ENCODE assay signal across 20 cellular contexts in the genomic region with DNA sequence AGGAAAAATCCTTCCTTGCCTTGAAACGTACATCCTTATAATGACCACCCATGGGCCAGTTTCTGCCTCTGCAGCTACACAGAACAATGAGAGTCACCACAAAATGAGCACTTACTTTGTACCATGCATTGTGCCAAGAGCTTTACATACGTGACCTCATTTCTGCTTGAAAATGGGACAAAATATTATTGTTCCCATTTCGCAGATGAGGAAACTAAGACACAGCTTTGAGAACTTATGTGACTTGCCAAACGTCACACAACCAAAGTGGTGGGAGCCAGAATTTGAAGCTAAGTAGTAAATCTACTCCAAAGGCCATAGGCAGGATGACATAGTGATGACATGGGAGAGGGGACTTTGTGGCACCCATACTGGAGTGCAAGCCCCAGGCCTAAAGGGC. TPM values are rescaled to one million over a fixed set of nuclear protein-coding genes. Genes with fewer than 3 reads are reported as not detected.
DNase-seq lines count a peak whose midpoint lies in the region; ATAC-seq, FAIRE-seq and TF ChIP-seq lines count a peak whose summit lies in the region.
"Had no signal": no experiment of that assay in that cellular context is flagged by ENCODE, and none has a peak within 500 bp of the region (broad histone marks: within the 10 kb centered on the region; RNA-seq: fewer than 3 reads in every experiment).

No MANE protein-coding gene starts in this region.

- H3K27me3 Mint-ChIP-seq in endothelial cell (ENCODE audit: unreplicated experiment): peaks cover 29% of the 10 kb centered on the region
- H3K27me3 Mint-ChIP-seq in osteocyte (ENCODE audit: unreplicated experiment): no peaks in the 10 kb centered on the region
- H3K27me3 Mint-ChIP-seq: CD4-positive, alpha-beta memory T cell; IgD-negative memory B cell had no signal

- H3K36me3 ChIP-seq in BLaER1 treated with 17β-estradiol and CSF1 and Interleukin-3, amounts not matched to agents 10 nM and 100 nM: peaks cover 0 to 13% (median 0%) of the 10 kb centered on the region in 11 experiments; a peak in 3 of 22 replicates
- H3K36me3 ChIP-seq in Loucy (ENCODE audit: insufficient read depth, low read length) (no peaks in the 10 kb centered on the region), psoas muscle (ENCODE audit: insufficient read depth in 1 of 2, low read depth in 1 of 2) (peaks cover 0 to 51% of the 10 kb centered on the region in 2 donors)
- H3K36me3 ChIP-seq: BE2C had no signal

- intact Hi-C loops in psoas muscle (cut with DNase I): loop anchor here in 1 of 2 donors (5.0 kb wide), 1 partner anchor 38 kb away; a partner anchor contains a TSS

- H3K27ac Mint-ChIP-seq in endothelial cell (ENCODE audit: unreplicated experiment): peak overlapping the region; percentile 78
- no peak overlapping the region for H3K27ac Mint-ChIP-seq in osteocyte (ENCODE audit: unreplicated experiment)
- H3K27ac Mint-ChIP-seq: IgD-negative memory B cell had no signal

- H3K4me2 ChIP-seq in BLaER1 treated with 17β-estradiol and CSF1 and Interleukin-3, amounts not matched to agents 10 nM and 100 nM: peak overlapping the region; percentile 10 to 81 (median 68); a peak in 20 of 22 replicates
- peak overlapping the region; percentile 45 for H3K4me2 ChIP-seq in Loucy (ENCODE audit: low read depth, low read length, poor library complexity, severe bottlenecking)
- H3K4me2 ChIP-seq: GM23338 had no signal

- no peaks in the 10 kb centered on the region for H4K20me1 ChIP-seq in BLaER1 treated with 17β-estradiol and CSF1 and Interleukin-3, amounts not matched to agents 10 nM and 100 nM
- H4K20me1 ChIP-seq in Loucy (ENCODE audit: insufficient read depth, low read length, poor library complexity, severe bottlenecking): no peaks in the 10 kb centered on the region

- H3K4me1 ChIP-seq in BLaER1 treated with 17β-estradiol and CSF1 and Interleukin-3, amounts not matched to agents 10 nM and 100 nM: peaks cover 15 to 52% (median 36%) of the 10 kb centered on the region in 10 experiments
- H3K4me1 ChIP-seq in Loucy (ENCODE audit: insufficient read depth, low read length, poor library complexity, severe bottlenecking): peaks cover 14% of the 10 kb centered on the region
- peaks cover 42% of the 10 kb centered on the region for H3K4me1 ChIP-seq in psoas muscle
- H3K4me1 ChIP-seq: BE2C had no signal

- H3K4me3 Mint-ChIP-seq in endothelial cell (ENCODE audit: unreplicated experiment): peak overlapping the region; percentile 71
- H3K4me3 Mint-ChIP-seq in osteocyte (ENCODE audit: unreplicated experiment): no peak overlapping the region
- H3K4me3 Mint-ChIP-seq: CD14-positive monocyte; CD4-positive, alpha-beta memory T cell; GM23338; H9 had no signal

- no peak overlapping the region for H3K9ac ChIP-seq in BLaER1 treated with 17β-estradiol and CSF1 and Interleukin-3, amounts not matched to agents 10 nM and 100 nM
- no peak overlapping the region for H3K9ac ChIP-seq in Loucy (ENCODE audit: low read depth, low read length, poor library complexity, severe bottlenecking)

- 79 to 87% (median 84%) methylated on average over 4 of the region's 4 CpGs for WGBS in psoas muscle, 3 donors

- H2AFZ ChIP-seq in Loucy (ENCODE audit: low read length): peak overlapping the region; percentile 65; the same call in 1 of the 2 replicates
- H2AFZ ChIP-seq: GM23338 had no signal

- no peaks in the 10 kb centered on the region for H3K9me2 ChIP-seq in Loucy (replicated peaks; ENCODE audit: low read depth, low read length)

- no peak for TF ChIP-seq POLR2A in H54 (IDR thresholded peaks at IDR 0.05; ENCODE audit: low read depth, low read length)

- TF ChIP-seq CTCF in Loucy (conservative IDR thresholded peaks at IDR 0.05; ENCODE audit: low read length) (no peak), endothelial cell (IDR thresholded peaks at IDR 0.05; ENCODE audit: unreplicated experiment) (no peak), psoas muscle (IDR thresholded peaks at IDR 0.05) (no peak), osteocyte (IDR thresholded peaks at IDR 0.05) (no peak)

- no peaks in the 10 kb centered on the region for H3K27me3 ChIP-seq in BLaER1 treated with 17β-estradiol and CSF1 and Interleukin-3, amounts not matched to agents 10 nM and 100 nM
- H3K27me3 ChIP-seq in Loucy (ENCODE audit: insufficient read depth, low read length, poor library complexity, severe bottlenecking) (no peaks in the 10 kb centered on the region), psoas muscle (ENCODE audit: insufficient read depth in 3 of 3, low read length in 2 of 3) (no peaks in the 10 kb centered on the region)
- H3K27me3 ChIP-seq: BE2C had no signal

- H3K36me3 Mint-ChIP-seq in endothelial cell (ENCODE audit: low read depth, unreplicated experiment) (peaks cover 81% of the 10 kb centered on the region), osteocyte (ENCODE audit: unreplicated experiment) (no peaks in the 10 kb centered on the region)
- H3K36me3 Mint-ChIP-seq: CD14-positive monocyte; CD4-positive, alpha-beta memory T cell; IgD-negative memory B cell had no signal

- no peak for DNase-seq in endothelial cell (ENCODE audit: low spot score)
- DNase-seq in psoas muscle: no peak
- no peak for DNase-seq in NCI-H1105 treated with DMSO at 0.1 percent for 48 hours (lab: John Stamatoyannopoulos, UW)
- DNase-seq in osteocyte (ENCODE audit: extremely low spot score, unreplicated experiment): no peak
- no peak for DNase-seq in H54 (ENCODE audit: insufficient read length, low spot score)
- DNase-seq: CD4-positive, alpha-beta memory T cell; DMS153; DMS79; GDM1 had no signal

- ATAC-seq in psoas muscle: no peak
- ATAC-seq: HepG2 had no signal

- H3K79me2 ChIP-seq in Loucy (ENCODE audit: insufficient read depth, low read length): no peaks in the 10 kb centered on the region

- no peaks in the 10 kb centered on the region for H3K9me3 Mint-ChIP-seq in endothelial cell (ENCODE audit: unreplicated experiment)
- no peaks in the 10 kb centered on the region for H3K9me3 Mint-ChIP-seq in osteocyte (ENCODE audit: unreplicated experiment)
- H3K9me3 Mint-ChIP-seq: CD14-positive monocyte; CD4-positive, alpha-beta memory T cell; GM23338; H9; IgD-negative memory B cell had no signal

- H3K27ac ChIP-seq in BLaER1 treated with 17β-estradiol and CSF1 and Interleukin-3, amounts not matched to agents 10 nM and 100 nM: 0 out of 22 replicates have a peak overlapping the region, but pooled peaks of 2 of the 11 experiments have one; percentile 49 to 68
- H3K27ac ChIP-seq in psoas muscle: peak overlapping the region; percentile 77

- H3K4me1 Mint-ChIP-seq in endothelial cell (ENCODE audit: unreplicated experiment) (peaks cover 67% of the 10 kb centered on the region), osteocyte (ENCODE audit: unreplicated experiment) (peaks cover 3% of the 10 kb centered on the region)
- H3K4me1 Mint-ChIP-seq: CD4-positive, alpha-beta memory T cell had no signal

- H3K4me3 ChIP-seq in BLaER1 treated with 17β-estradiol and CSF1 and Interleukin-3, amounts not matched to agents 10 nM and 100 nM: no peak overlapping the region
- H3K4me3 ChIP-seq in Loucy (ENCODE audit: low read length, poor library complexity, severe bottlenecking) (no peak overlapping the region), psoas muscle (no peak overlapping the region)
- H3K4me3 ChIP-seq: GM23338 had no signal

- no peaks in the 10 kb centered on the region for H3K9me3 ChIP-seq in BLaER1 treated with 17β-estradiol and CSF1 and Interleukin-3, amounts not matched to agents 10 nM and 100 nM (replicated peaks in 1 of 11)
- H3K9me3 ChIP-seq in Loucy (ENCODE audit: insufficient read depth, low read depth, low read length): no peaks in the 10 kb centered on the region
- no peaks in the 10 kb centered on the region for H3K9me3 ChIP-seq in psoas muscle
- H3K9me3 ChIP-seq: BE2C had no signal

- no peak for FAIRE-seq in H54 (lab: Jason Lieb, UNC)
- FAIRE-seq: A204.1, GM12892, GM18507, HepG2 had no signal

- no peaks in the 10 kb centered on the region for H3F3A ChIP-seq in Loucy (ENCODE audit: low read depth)

RNA-seq across cellular contexts. Expression of a gene that starts 34.8 kb away (rescaled TPM):
- total RNA-seq in endothelial cell (ENCODE audit: unreplicated experiment) (51.1 TPM), psoas muscle (10 to 100 TPM in 2 of 4 donors, 1 to 10 TPM in 2; 8.8 to 11.1 (median 9.5) TPM), osteocyte (25.2 and 25.6 TPM in 2 replicates)
- 10 to 100 TPM in 2 of 3 donors, 1 to 10 TPM in 1; 4.7 to 11.6 (median 11.0) TPM for polyA plus RNA-seq in psoas muscle

RNA-seq across cellular contexts. Expression of a gene that starts 38.8 kb away (rescaled TPM):
- total RNA-seq in endothelial cell (ENCODE audit: unreplicated experiment): 393 TPM
- 10 to 100 TPM; 21.0 to 38.6 (median 26.4) TPM for total RNA-seq in psoas muscle
- 10 to 100 TPM; 10.8 to 39.9 (median 15.0) TPM for polyA plus RNA-seq in psoas muscle
- total RNA-seq in osteocyte: 2.2 and 2.3 TPM in 2 replicates
- total RNA-seq: CD4-positive, alpha-beta memory T cell had no signal
- polyA plus RNA-seq: CD14-positive monocyte; CD4-positive, alpha-beta memory T cell; IgD-negative memory B cell had no signal

RNA-seq across cellular contexts. Expression of a gene that starts 47.4 kb away (rescaled TPM):
- total RNA-seq in endothelial cell (ENCODE audit: unreplicated experiment): 18.3 TPM
- total RNA-seq in psoas muscle: 1 to 10 TPM in 1 of 4 donors, under 1 TPM in 3; 0.65 to 2.7 (median 0.84) TPM
- polyA plus RNA-seq in psoas muscle: 1 to 10 TPM in 1 of 3 donors, under 1 TPM in 2; 0.28 to 1.1 (median 0.70) TPM
- 7.7 TPM in 2 replicates for total RNA-seq in osteocyte
